Comparison of ENCODE assay signal across 8 cellular contexts in the genomic region with DNA sequence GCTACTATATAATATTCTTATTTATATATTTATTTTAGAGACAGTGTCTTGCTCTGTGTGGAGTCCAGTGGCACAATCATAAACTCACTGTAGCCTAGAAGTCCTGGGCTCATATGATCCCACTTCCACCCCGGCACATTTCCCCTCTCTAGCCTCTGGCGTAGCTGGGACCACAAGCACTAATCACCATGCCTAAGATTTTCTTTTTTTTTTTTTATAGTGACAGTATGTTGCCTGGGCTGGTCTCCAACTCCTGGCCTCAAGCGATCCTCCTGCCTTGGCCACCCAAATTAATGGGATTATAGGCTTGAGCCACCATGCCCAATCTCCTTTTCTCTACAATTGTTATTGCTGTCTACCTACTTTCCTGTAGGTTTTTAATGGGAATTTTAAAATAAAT.
"Had no signal": no experiment of that assay in that cellular context is flagged by ENCODE, and none has a peak within 500 bp of the region (broad histone marks: within the 10 kb centered on the region; RNA-seq: fewer than 3 reads in every experiment).

No MANE protein-coding gene starts in this region.

- H3K4me3 ChIP-seq: GM23248, GM23338, HAP-1 had no signal

- DNase-seq: GM23248, GOT3, H7, H9, HCEC 1CT, HFFc6 had no signal

- H3K27ac ChIP-seq: GM23248 had no signal

- H3K4me1 ChIP-seq: HAP-1 had no signal

- H3K36me3 ChIP-seq: HAP-1 had no signal

- H3K9me3 ChIP-seq: HAP-1 had no signal
